In the genomic region with DNA sequence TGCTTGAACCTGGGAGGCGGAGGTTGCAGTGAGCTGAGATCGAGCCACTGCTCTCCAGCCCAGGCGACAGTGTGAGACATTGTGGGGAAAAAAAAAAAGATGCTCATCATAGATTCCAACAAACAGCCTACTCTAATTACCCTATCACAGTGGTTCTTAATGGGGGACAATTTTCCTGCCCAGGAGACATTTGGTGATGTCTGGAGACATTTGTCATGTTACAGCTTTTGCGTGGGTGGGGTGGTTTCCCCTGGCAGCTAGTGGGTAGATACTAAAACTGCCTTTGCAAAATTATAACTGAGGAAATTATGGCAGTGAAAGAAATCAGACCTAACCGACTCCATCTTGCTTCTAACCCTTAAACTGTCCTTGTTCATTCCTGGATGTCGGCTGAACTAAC, we compare ENCODE assay signal across 23 cellular contexts.
"Had no signal": no experiment of that assay in that cellular context is flagged by ENCODE, and none has a peak within 500 bp of the region (broad histone marks: within the 10 kb centered on the region; RNA-seq: fewer than 3 reads in every experiment).

No MANE protein-coding gene starts in this region.

- H3K4me1 Mint-ChIP-seq: neural progenitor cell; stimulated activated memory B cell treated with anti-CD40 and anti-IgM and Interleukin-4, amounts not matched to agents 10 μg/mL and 1 μg/mL and 100 μg/mL, for 72 hours had no signal

- H3K9me3 Mint-ChIP-seq: mesothelial cell of epicardium; natural killer cell treated with Interleukin-12 subunit alpha and Interleukin-12 subunit beta and Interleukin-15 and Interleukin-18, amount 100 ng/mL, for 72 hours; stimulated activated memory B cell treated with anti-CD40 and anti-IgM and Interleukin-4, amounts not matched to agents 10 μg/mL and 1 μg/mL and 100 μg/mL, for 72 hours; type B pancreatic cell had no signal

- DNase-seq: dermis blood vessel endothelial cell; effector memory CD4-positive, alpha-beta T cell; foreskin keratinocyte; heart left ventricle; hippocampal formation; left cardiac atrium; left lung; mesenchymal stem cell; mucosa of descending colon; naive B cell; right lobe of liver; small intestine; stimulated activated CD4-positive, alpha-beta T cell treated with anti-CD3 and anti-CD28 coated beads, Interleukin-2, amount 100 ng/mL, for 48 hours; substantia nigra; testis; tibial artery had no signal

- H3K27me3 Mint-ChIP-seq: progenitor cell of endocrine pancreas; stimulated activated memory B cell treated with anti-CD40 and anti-IgM and Interleukin-4, amounts not matched to agents 10 μg/mL and 1 μg/mL and 100 μg/mL, for 72 hours had no signal

- H3K36me3 Mint-ChIP-seq: mesothelial cell of epicardium; naive B cell; natural killer cell treated with Interleukin-12 subunit alpha and Interleukin-12 subunit beta and Interleukin-15 and Interleukin-18, amount 100 ng/mL, for 72 hours; neural progenitor cell; stimulated activated memory B cell treated with anti-CD40 and anti-IgM and Interleukin-4, amounts not matched to agents 10 μg/mL and 1 μg/mL and 100 μg/mL, for 72 hours; type B pancreatic cell had no signal

- H3K4me3 Mint-ChIP-seq: mesothelial cell of epicardium; naive B cell; natural killer cell treated with Interleukin-12 subunit alpha and Interleukin-12 subunit beta and Interleukin-15 and Interleukin-18, amount 100 ng/mL, for 72 hours; neural progenitor cell; stimulated activated memory B cell treated with anti-CD40 and anti-IgM and Interleukin-4, amounts not matched to agents 10 μg/mL and 1 μg/mL and 100 μg/mL, for 72 hours; type B pancreatic cell had no signal

- ATAC-seq: foreskin keratinocyte; gastroesophageal sphincter; heart left ventricle; left cardiac atrium; left lung; mucosa of descending colon; natural killer cell treated with Interleukin-12 subunit alpha and Interleukin-12 subunit beta and Interleukin-15 and Interleukin-18, amount 100 ng/mL, for 72 hours; right lobe of liver; stimulated activated memory B cell treated with anti-CD40 and anti-IgM and Interleukin-4, amounts not matched to agents 10 μg/mL and 1 μg/mL and 100 μg/mL, for 72 hours had no signal

- H3K27ac Mint-ChIP-seq: mesothelial cell of epicardium; natural killer cell treated with Interleukin-12 subunit alpha and Interleukin-12 subunit beta and Interleukin-15 and Interleukin-18, amount 100 ng/mL, for 72 hours; neural progenitor cell; progenitor cell of endocrine pancreas; stimulated activated memory B cell treated with anti-CD40 and anti-IgM and Interleukin-4, amounts not matched to agents 10 μg/mL and 1 μg/mL and 100 μg/mL, for 72 hours; type B pancreatic cell had no signal
